In the genomic region with DNA sequence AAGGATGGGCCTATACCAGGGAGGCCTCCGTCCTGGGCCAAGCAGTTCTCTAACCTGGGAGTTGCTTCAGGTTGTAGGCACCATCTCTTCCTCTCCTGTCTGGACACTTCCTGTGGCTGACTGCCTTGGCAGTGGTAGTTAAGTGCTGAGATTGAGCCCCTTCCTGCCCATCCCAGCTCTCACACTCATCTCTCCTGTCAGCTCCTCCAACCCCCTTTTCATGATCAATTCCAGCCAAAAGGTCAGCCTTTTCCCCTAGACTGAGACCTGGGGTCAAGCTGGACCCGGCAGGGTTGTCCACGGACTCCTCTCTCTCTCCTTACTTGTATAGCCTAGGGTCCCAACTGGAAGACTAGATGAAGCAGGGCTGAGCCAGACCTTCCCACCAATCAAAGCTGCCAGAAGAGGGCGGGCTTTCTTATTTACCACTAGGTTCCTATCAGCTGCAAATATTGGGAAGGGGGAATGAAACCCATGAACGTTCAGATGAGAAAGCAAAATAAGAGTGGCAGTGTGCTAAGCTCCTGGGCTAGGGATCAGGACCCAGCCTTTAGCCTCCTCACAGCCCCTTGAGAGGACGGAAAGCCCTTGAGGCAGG, we compare ENCODE assay signal across 12 cellular contexts. TPM values are rescaled to one million over a fixed set of nuclear protein-coding genes. Genes with fewer than 3 reads are reported as not detected.
DNase-seq lines count a peak whose midpoint lies in the region; ATAC-seq and TF ChIP-seq lines count a peak whose summit lies in the region.
"Had no signal": no experiment of that assay in that cellular context is flagged by ENCODE, and none has a peak within 500 bp of the region (broad histone marks: within the 10 kb centered on the region; RNA-seq: fewer than 3 reads in every experiment).

No MANE protein-coding gene starts in this region.

- intact Hi-C loops in gastrocnemius medialis (cut with DNase I; ENCODE audit: low total_unique reads): no loop called here

- no peak overlapping the region for H3K4me3 ChIP-seq in gastrocnemius medialis
- no peak overlapping the region for H3K4me3 ChIP-seq in neuronal stem cell (ENCODE audit: low read length in 2 of 2)

- peaks cover 0 to 9% of the 10 kb centered on the region in 2 donors for H3K4me1 ChIP-seq in gastrocnemius medialis
- no peaks in the 10 kb centered on the region for H3K4me1 ChIP-seq in neuronal stem cell (ENCODE audit: control insufficient read depth in 2 of 2, insufficient read depth in 1 of 2, low read depth in 1 of 2, low read length in 2 of 2)

- no peak overlapping the region for H3K4me2 ChIP-seq in neuronal stem cell (ENCODE audit: insufficient read depth, low read length, poor library complexity, severe bottlenecking)

- no peak overlapping the region for H4K8ac ChIP-seq in neuronal stem cell (ENCODE audit: low read depth, low read length)

- in situ Hi-C loops in gastrocnemius medialis (cut with MboI; ENCODE audit: low sequenced_read_pairs in 4 of 4): no loop called here

- DNase-seq in NCI-H510A treated with DMSO at 0.1 percent for 48 hours (lab: John Stamatoyannopoulos, UW) (peak; percentile 2), NCI-H510A (lab: John Stamatoyannopoulos, UW) (no peak), NCI-H69 (lab: John Stamatoyannopoulos, UW) (peak; percentile 13), dermis blood vessel endothelial cell (peak; percentile 5), gastrocnemius medialis (no peak), neuronal stem cell (ENCODE audit: low spot score) (no peak)
- no peak for DNase-seq in NK-92 treated with Interleukin-12 subunit alpha and Interleukin-12 subunit beta, amount 100 ng/mL, for 24 hours (lab: John Stamatoyannopoulos, UW)
- DNase-seq: caudate nucleus; HCEC 1CT; NCI-H187 treated with DMSO at 0.1 percent for 48 hours; stimulated activated naive CD8-positive, alpha-beta T cell treated with anti-CD3 and anti-CD28 coated beads, Interleukin-15, amount 100 ng/mL, for 72 hours had no signal

- H2AK5ac ChIP-seq in neuronal stem cell (ENCODE audit: low read depth, low read length): no peak overlapping the region

- no peak overlapping the region for H3K4ac ChIP-seq in neuronal stem cell (ENCODE audit: low read length)

- H3K18ac ChIP-seq in neuronal stem cell (ENCODE audit: low read length): no peak overlapping the region

- no peaks in the 10 kb centered on the region for H3K27me3 ChIP-seq in gastrocnemius medialis
- no peaks in the 10 kb centered on the region for H3K27me3 ChIP-seq in neuronal stem cell (ENCODE audit: control insufficient read depth in 3 of 3, insufficient read depth in 3 of 3, low read depth in 1 of 3, low read length in 3 of 3)

- H2AFZ ChIP-seq in neuronal stem cell (ENCODE audit: low read length): no peak overlapping the region

- peak overlapping the region; percentile 9 to 82 (median 73) for H3K27ac ChIP-seq in gastrocnemius medialis
- no peak overlapping the region for H3K27ac ChIP-seq in neuronal stem cell (replicated peaks; ENCODE audit: low read length)

- no peak for ATAC-seq in gastrocnemius medialis
- ATAC-seq in HG03025 (IDR thresholded peaks at IDR 0.05; ENCODE audit: low FRiP score, unreplicated experiment): no peak
- ATAC-seq: stimulated activated naive CD8-positive, alpha-beta T cell treated with anti-CD3 and anti-CD28 coated beads, Interleukin-15, amount 100 ng/mL, for 72 hours had no signal

- TF ChIP-seq CTCF in gastrocnemius medialis (IDR thresholded peaks at IDR 0.05 in 4 of 5, conservative IDR thresholded peaks at IDR 0.05 in 1 of 5): no peak

- TF ChIP-seq POLR2A in gastrocnemius medialis (IDR thresholded peaks at IDR 0.05): no peak

- H2BK15ac ChIP-seq in neuronal stem cell (ENCODE audit: low read length): no peak overlapping the region

- H2BK12ac ChIP-seq in neuronal stem cell (ENCODE audit: low read length): no peak overlapping the region

- H3K9me3 ChIP-seq in gastrocnemius medialis (no peaks in the 10 kb centered on the region), neuronal stem cell (replicated peaks in 1 of 2; ENCODE audit: control insufficient read depth in 2 of 2, insufficient read depth in 1 of 2, low read depth in 1 of 2, low read length in 2 of 2) (no peaks in the 10 kb centered on the region)

- H3K36me3 ChIP-seq in gastrocnemius medialis (peaks cover 0 to 38% of the 10 kb centered on the region in 2 donors), neuronal stem cell (replicated peaks in 1 of 2; ENCODE audit: control insufficient read depth in 2 of 2, insufficient read depth in 2 of 2, low read length in 2 of 2) (peaks cover 20 to 26% of the 10 kb centered on the region in 2 donors)

- H4K91ac ChIP-seq in neuronal stem cell (ENCODE audit: low read depth, low read length, poor library complexity): no peak overlapping the region

- no peak overlapping the region for H3K9ac ChIP-seq in neuronal stem cell (ENCODE audit: low read depth, low read length, poor library complexity)

- H2BK120ac ChIP-seq in neuronal stem cell (ENCODE audit: low read depth, low read length): no peak overlapping the region

- H3K14ac ChIP-seq in neuronal stem cell (ENCODE audit: low read length): no peak overlapping the region

- no CpG with 5 or more reads among the region's 6 CpGs for WGBS in neuronal stem cell (ENCODE audit: extremely low coverage in 2 of 2, insufficient read length in 2 of 2, insufficient replicate concordance in 1 of 2), 2 donors

- H3K79me1 ChIP-seq in neuronal stem cell (ENCODE audit: low read depth, low read length): no peaks in the 10 kb centered on the region

- H3K23ac ChIP-seq in neuronal stem cell (ENCODE audit: low read depth, low read length, poor library complexity): no peak overlapping the region

- H2BK5ac ChIP-seq in neuronal stem cell (ENCODE audit: low read length): no peak overlapping the region

RNA-seq across cellular contexts. Expression of gene KDM5C, which starts 34.5 kb away (rescaled TPM):
- total RNA-seq in dermis blood vessel endothelial cell (122 and 175 TPM in 2 replicates), gastrocnemius medialis (100 to 1,000 TPM; 143 to 210 (median 147) TPM)
- polyA plus RNA-seq in neuronal stem cell (2013, experiment 1 of 2): 28.9 TPM
- polyA plus RNA-seq in neuronal stem cell (2013, experiment 2 of 2): 27.2 TPM

Comparison
In these comparisons a context has a peak if more than half of its experiments do, and no peak if none do; other contexts are left out.
1. DNase-seq: peak in NCI-H510A treated with DMSO at 0.1 percent for 48 hours (single experiment), NCI-H69 (single experiment) and dermis blood vessel endothelial cell (single experiment); none in NCI-H510A (single experiment), gastrocnemius medialis (0 of 2), NK-92 treated with Interleukin-12 subunit alpha and Interleukin-12 subunit beta, amount 100 ng/mL, for 24 hours (single experiment) and neuronal stem cell (single experiment).